In genomic region chr6:24766685-24767462, GRCh38 we compare ENCODE assay signal across 9 cellular contexts. TPM values are rescaled to one million over a fixed set of nuclear protein-coding genes. Genes with fewer than 3 reads are reported as not detected.
DNase-seq lines count a peak whose midpoint lies in the region; ATAC-seq and TF ChIP-seq lines count a peak whose summit lies in the region.
"Had no signal": no experiment of that assay in that cellular context is flagged by ENCODE, and none has a peak within 500 bp of the region (broad histone marks: within the 10 kb centered on the region; RNA-seq: fewer than 3 reads in every experiment).

No MANE protein-coding gene starts in this region.

- H3K27me3 ChIP-seq in PC-9 (ENCODE audit: insufficient read depth, low read depth) (no peaks in the 10 kb centered on the region), gastrocnemius medialis (no peaks in the 10 kb centered on the region)

- peak overlapping the region; percentile 56 for H3K4me2 ChIP-seq in PC-9

- H3K27ac ChIP-seq in PC-9: no peak overlapping the region
- no peak overlapping the region for H3K27ac ChIP-seq in gastrocnemius medialis
- H3K27ac ChIP-seq: skin epidermis had no signal

- peak overlapping the region; percentile 61; the same call in 1 of the 2 replicates for H2AFZ ChIP-seq in PC-9

- H3K79me2 ChIP-seq in PC-9 (ENCODE audit: low read depth): no peaks in the 10 kb centered on the region

- CTCF ChIA-PET in PC-9 (lab: Charles Lee): interaction anchor here (0.6 to 0.7 kb wide), 2 partner anchors 62 to 435 kb away, joined by 3 to 14 read pairs; no protein-coding TSS in a partner anchor

- no peaks in the 10 kb centered on the region for H3K4me1 ChIP-seq in PC-9 (replicated peaks; ENCODE audit: insufficient read depth)
- no peaks in the 10 kb centered on the region for H3K4me1 ChIP-seq in gastrocnemius medialis

- no peak for TF ChIP-seq POLR2A in gastrocnemius medialis (IDR thresholded peaks at IDR 0.05)

- in situ Hi-C loops in gastrocnemius medialis (cut with MboI; ENCODE audit: low sequenced_read_pairs in 4 of 4): loop anchor here (10.0 kb wide), 1 partner anchor 182 kb away; no protein-coding TSS in a partner anchor

- BruUV-seq in PC-9 (replicated peaks; lab: Mats Ljungman, UMichigan): no TSS peak

- POLR2A ChIA-PET in PC-9 (lab: Charles Lee; ENCODE audit: unreplicated experiment): interaction anchor here (0.7 kb wide), 1 partner anchor 302 kb away, joined by 4 read pairs; no protein-coding TSS in a partner anchor

- no peaks in the 10 kb centered on the region for H3K9me3 ChIP-seq in PC-9 (ENCODE audit: insufficient read depth, low read depth)
- no peaks in the 10 kb centered on the region for H3K9me3 ChIP-seq in gastrocnemius medialis

- intact Hi-C loops in PC-9 (cut with micrococcal nuclease; ENCODE audit: unreplicated experiment): loop anchor here (1.0 to 2.0 kb wide), 7 partner anchors 72 to 484 kb away; no protein-coding TSS in a partner anchor
- intact Hi-C loops in gastrocnemius medialis (cut with DNase I; ENCODE audit: low total_unique reads): no loop called here

- no peaks in the 10 kb centered on the region for H3K36me3 ChIP-seq in PC-9 (ENCODE audit: low read depth)
- H3K36me3 ChIP-seq in gastrocnemius medialis: no peaks in the 10 kb centered on the region

- H3K4me3 ChIP-seq in PC-9: no peak overlapping the region
- no peak overlapping the region for H3K4me3 ChIP-seq in gastrocnemius medialis
- H3K4me3 ChIP-seq: skin epidermis had no signal

- H4K20me1 ChIP-seq in PC-9 (ENCODE audit: insufficient read depth): no peaks in the 10 kb centered on the region

- peak; percentile 29 for DNase-seq in EL
- DNase-seq in PC-9: peak in 1 of 2 experiments; percentile 52
- DNase-seq in gastrocnemius medialis: no peak
- DNase-seq in OCI-M2 (lab: John Stamatoyannopoulos, UW; ENCODE audit: unreplicated experiment): no peak
- DNase-seq in nucleus accumbens (lab: John Stamatoyannopoulos, UW): no peak

- no peaks in the 10 kb centered on the region for H3K9me2 ChIP-seq in PC-9 (ENCODE audit: insufficient read depth)

- peak; percentile 53 for ATAC-seq in HG02798 (IDR thresholded peaks at IDR 0.05; ENCODE audit: poor library complexity, unreplicated experiment)
- ATAC-seq in esophagus mucosa: peak; percentile 64
- ATAC-seq in gastrocnemius medialis: no peak
- ATAC-seq in GM18873 (IDR thresholded peaks at IDR 0.05; ENCODE audit: low FRiP score, unreplicated experiment): no peak

- peak; percentile 75 for TF ChIP-seq CTCF in PC-9 (conservative IDR thresholded peaks at IDR 0.05)
- TF ChIP-seq CTCF in gastrocnemius medialis (IDR thresholded peaks at IDR 0.05 in 4 of 5, conservative IDR thresholded peaks at IDR 0.05 in 1 of 5): peak in 3 of 5 experiments; percentile 16 to 34 (median 30)

- H3F3A ChIP-seq in PC-9 (ENCODE audit: insufficient read depth, low read depth): no peaks in the 10 kb centered on the region

RNA-seq across cellular contexts. Expression of gene GMNN, which starts 7.9 kb away (rescaled TPM):
- total RNA-seq in PC-9 (2021) (53.1 and 54.8 TPM in 2 replicates), esophagus mucosa (14.9 TPM), gastrocnemius medialis (1 to 10 TPM; 2.6 to 4.4 (median 3.3) TPM)

RNA-seq across cellular contexts. Expression of gene ARMH2, which starts 31.8 kb away (rescaled TPM):
- total RNA-seq in PC-9 (2021) (not detected in 2 replicates), esophagus mucosa (not detected), gastrocnemius medialis (not detected)

RNA-seq across cellular contexts. Expression of gene C6orf62, which starts 47.9 kb away (rescaled TPM):
- total RNA-seq in PC-9 (2021) (107 and 128 TPM in 2 replicates), esophagus mucosa (63.0 TPM), gastrocnemius medialis (10 to 100 TPM; 24.1 to 50.7 (median 36.0) TPM)

Comparison
In these comparisons a context has a peak if more than half of its experiments do, and no peak if none do; other contexts are left out.
1. ATAC-seq: peak in HG02798 (single experiment) and esophagus mucosa (single experiment); none in gastrocnemius medialis (0 of 2) and GM18873 (single experiment).